Comparison of ENCODE assay signal across 11 cellular contexts in the genomic region with DNA sequence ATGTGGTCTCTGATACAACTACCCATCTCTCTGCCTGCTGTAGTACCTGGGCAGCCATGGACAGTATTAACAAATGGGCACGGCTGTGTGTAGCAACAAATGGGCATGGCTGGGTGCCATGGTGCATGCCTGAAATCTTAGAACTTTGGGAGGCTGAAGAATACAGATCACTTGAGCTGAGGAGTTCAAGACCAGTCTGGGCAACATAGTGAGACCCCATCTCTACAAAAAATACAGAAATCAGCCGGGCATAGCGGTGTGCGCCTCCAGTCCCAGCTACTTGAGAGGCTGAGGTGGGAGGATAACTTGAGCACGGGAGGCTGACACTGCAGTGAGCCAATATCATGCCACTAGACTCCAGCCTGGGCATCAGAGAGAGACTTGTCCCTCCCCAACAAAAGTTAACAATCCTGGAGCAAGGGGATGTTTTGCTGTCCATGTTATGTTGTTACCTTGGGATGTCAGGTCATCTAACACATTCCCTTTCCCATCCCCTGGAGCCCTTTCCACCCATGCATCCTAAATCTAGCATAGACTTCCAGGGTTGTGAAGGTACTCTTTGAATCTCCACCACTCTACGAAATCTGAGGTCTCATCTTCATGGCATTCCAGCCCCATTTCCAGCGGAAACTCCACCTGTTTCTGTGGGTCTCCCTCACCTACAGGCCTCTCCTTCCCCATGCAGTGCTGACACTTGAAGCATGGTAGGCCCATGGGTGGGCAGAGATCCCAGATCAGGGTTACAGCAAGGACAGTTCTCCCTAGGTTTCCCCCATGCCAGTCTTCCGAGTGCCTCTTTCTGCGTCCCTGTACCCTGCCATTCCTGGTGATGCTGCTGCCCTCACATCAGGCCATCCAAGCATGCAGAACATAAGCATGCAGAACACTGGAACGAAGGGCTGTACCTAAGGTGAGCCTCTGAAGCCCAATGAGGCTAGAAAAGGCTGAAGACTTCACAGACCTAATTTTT. TPM values are rescaled to one million over a fixed set of nuclear protein-coding genes. Genes with fewer than 3 reads are reported as not detected.
A peak's percentile ranks its signal among the peaks of the same experiment; 100 is the strongest.
DNase-seq lines count a peak whose midpoint lies in the region; ATAC-seq and TF ChIP-seq lines count a peak whose summit lies in the region.
"Had no signal": no experiment of that assay in that cellular context is flagged by ENCODE, and none has a peak within 500 bp of the region (broad histone marks: within the 10 kb centered on the region; RNA-seq: fewer than 3 reads in every experiment).

No MANE protein-coding gene starts in this region.

- no peak overlapping the region for H3K4me3 ChIP-seq in CD4-positive, alpha-beta memory T cell (ENCODE audit: low read length in 2 of 2)
- H3K4me3 ChIP-seq in right lobe of liver = no peak overlapping the region
- H3K4me3 ChIP-seq: thyroid gland had no signal

- TF ChIP-seq CTCF in right lobe of liver (IDR thresholded peaks at IDR 0.05) = no peak

- H3K27me3 ChIP-seq in CD4-positive, alpha-beta memory T cell (ENCODE audit: insufficient read depth, low read length) = no peaks in the 10 kb centered on the region
- no peaks in the 10 kb centered on the region for H3K27me3 ChIP-seq in right lobe of liver
- H3K27me3 ChIP-seq: thyroid gland had no signal

- no peaks in the 10 kb centered on the region for H3K9me3 Mint-ChIP-seq in CD4-positive, alpha-beta memory T cell
- H3K9me3 Mint-ChIP-seq in activated naive CD8-positive, alpha-beta T cell treated with anti-CD3 and anti-CD28 coated beads for 36 hours = no peaks in the 10 kb centered on the region

- peak overlapping the region; percentile 37 to 88 (median 73) for H3K27ac Mint-ChIP-seq in CD4-positive, alpha-beta memory T cell
- peak overlapping the region; percentile 66 for H3K27ac Mint-ChIP-seq in activated naive CD8-positive, alpha-beta T cell treated with anti-CD3 and anti-CD28 coated beads for 36 hours

- intact Hi-C loops in CD4-positive, alpha-beta memory T cell (cut with micrococcal nuclease) = no loop called here
- intact Hi-C loops in right lobe of liver (cut with DNase I) = no loop called here

- CTCF ChIA-PET in CD4-positive, alpha-beta memory T cell (lab: Charles Lee; ENCODE audit: partially characterized antibody) = interaction anchor here (0.7 to 1.6 kb wide), 2 partner anchors 11 to 73 kb away, joined by 3 to 7 read pairs; no protein-coding TSS in a partner anchor

- ATAC-seq in right lobe of liver (peak; percentile 54 to 69 (median 60)), GM21526 (IDR thresholded peaks at IDR 0.05; ENCODE audit: low FRiP score, unreplicated experiment) (no peak)

- peaks cover 21% of the 10 kb centered on the region for H3K4me1 ChIP-seq in CD4-positive, alpha-beta memory T cell (ENCODE audit: insufficient read depth, low read length)
- H3K4me1 ChIP-seq in right lobe of liver = no peaks in the 10 kb centered on the region
- H3K4me1 ChIP-seq: thyroid gland had no signal

- 67% methylated on average over 5 of the region's 10 CpGs for WGBS in right lobe of liver (ENCODE audit: insufficient coverage, low coverage, low lambda C conversion rate, missing lambda C conversion rate)

- POLR2A ChIA-PET in CD4-positive, alpha-beta memory T cell (lab: Charles Lee; ENCODE audit: partially characterized antibody) = interaction anchor here (1.0 to 4.1 kb wide), 6 partner anchors 12 to 97 kb away, joined by 3 to 24 read pairs (median 4); a partner anchor contains a TSS

- H3K4me1 Mint-ChIP-seq in CD4-positive, alpha-beta memory T cell = peaks cover 24 to 55% (median 35%) of the 10 kb centered on the region in 4 donors
- peaks cover 24% of the 10 kb centered on the region for H3K4me1 Mint-ChIP-seq in activated naive CD8-positive, alpha-beta T cell treated with anti-CD3 and anti-CD28 coated beads for 36 hours

- peak overlapping the region in 1 of 8 donors; percentile 31 for H3K4me3 Mint-ChIP-seq in CD4-positive, alpha-beta memory T cell
- peak overlapping the region; percentile 8 for H3K4me3 Mint-ChIP-seq in activated naive CD8-positive, alpha-beta T cell treated with anti-CD3 and anti-CD28 coated beads for 36 hours

- H3K27ac ChIP-seq in CD4-positive, alpha-beta memory T cell (ENCODE audit: low read depth, low read length) = no peak overlapping the region
- no peak overlapping the region for H3K27ac ChIP-seq in right lobe of liver
- H3K27ac ChIP-seq: thyroid gland had no signal

- TF ChIP-seq POLR2A in GM19099 (IDR thresholded peaks at IDR 0.05; ENCODE audit: extremely low read depth, insufficient read length, low read depth) = peak; percentile 22
- TF ChIP-seq POLR2A in right lobe of liver (IDR thresholded peaks at IDR 0.05) = peak; percentile 21

- H3K36me3 Mint-ChIP-seq in CD4-positive, alpha-beta memory T cell = peaks cover 29 to 47% of the 10 kb centered on the region in 2 donors
- H3K36me3 Mint-ChIP-seq in activated naive CD8-positive, alpha-beta T cell treated with anti-CD3 and anti-CD28 coated beads for 36 hours = peaks cover 33% of the 10 kb centered on the region

- no peaks in the 10 kb centered on the region for H3K9me3 ChIP-seq in CD4-positive, alpha-beta memory T cell (ENCODE audit: control insufficient read depth in 1 of 2, low read length in 2 of 2)
- H3K9me3 ChIP-seq in right lobe of liver = no peaks in the 10 kb centered on the region
- H3K9me3 ChIP-seq: thyroid gland had no signal

- peaks cover 45% of the 10 kb centered on the region for H3K36me3 ChIP-seq in CD4-positive, alpha-beta memory T cell (ENCODE audit: insufficient read depth, low read length)
- peaks cover 16 to 41% (median 29%) of the 10 kb centered on the region in 4 donors for H3K36me3 ChIP-seq in right lobe of liver

- no peaks in the 10 kb centered on the region for H3K27me3 Mint-ChIP-seq in CD4-positive, alpha-beta memory T cell
- H3K27me3 Mint-ChIP-seq in activated naive CD8-positive, alpha-beta T cell treated with anti-CD3 and anti-CD28 coated beads for 36 hours = no peaks in the 10 kb centered on the region

- no peak for DNase-seq in CD4-positive, alpha-beta memory T cell
- no peak for DNase-seq in activated naive CD8-positive, alpha-beta T cell treated with anti-CD3 and anti-CD28 coated beads for 36 hours
- peak in 1 of 3 donors; percentile 37 for DNase-seq in right lobe of liver
- no peak for DNase-seq in effector CD8-positive, alpha-beta T cell (lab: John Stamatoyannopoulos, UW)
- no peak for DNase-seq in stimulated activated CD4-positive, alpha-beta T cell treated with anti-CD3 and anti-CD28 coated beads, Interleukin-4, amount 100 ng/mL, for 4 hours
- no peak for DNase-seq in NAMALWA (ENCODE audit: low spot score)
- DNase-seq: NCI-H1417 treated with DMSO at 0.1 percent for 48 hours; stimulated activated CD4-positive, alpha-beta T cell treated with anti-CD3 and anti-CD28 coated beads, Interleukin-4, amount 100 ng/mL, for 1 hour; thyroid gland had no signal

RNA-seq across cellular contexts. Expression of a gene that starts 13.1 kb away (rescaled TPM):
- not detected for total RNA-seq in CD4-positive, alpha-beta memory T cell
- not detected for polyA plus RNA-seq in CD4-positive, alpha-beta memory T cell
- total RNA-seq in activated naive CD8-positive, alpha-beta T cell treated with anti-CD3 and anti-CD28 coated beads for 36 hours = not detected
- total RNA-seq in right lobe of liver = not detected
- total RNA-seq: thyroid gland had no signal

RNA-seq across cellular contexts. Expression of a gene that starts 24.4 kb away (rescaled TPM):
- total RNA-seq in CD4-positive, alpha-beta memory T cell = 100 to 1,000 TPM; 204 to 206 TPM
- 100 to 1,000 TPM; 242 to 296 TPM for polyA plus RNA-seq in CD4-positive, alpha-beta memory T cell
- 100 to 1,000 TPM; 530 to 544 TPM for total RNA-seq in activated naive CD8-positive, alpha-beta T cell treated with anti-CD3 and anti-CD28 coated beads for 36 hours
- 100 to 1,000 TPM; 106 to 160 (median 121) TPM for total RNA-seq in right lobe of liver

RNA-seq across cellular contexts. Expression of a gene that starts 52.4 kb away (rescaled TPM):
- total RNA-seq in CD4-positive, alpha-beta memory T cell = 1 to 10 TPM; 3.1 to 5.6 TPM
- 1 to 10 TPM; 4.8 to 7.7 TPM for polyA plus RNA-seq in CD4-positive, alpha-beta memory T cell
- 1 to 10 TPM; 2.4 to 2.9 TPM for total RNA-seq in activated naive CD8-positive, alpha-beta T cell treated with anti-CD3 and anti-CD28 coated beads for 36 hours
- 1 to 10 TPM; 1.4 to 3.0 (median 1.8) TPM for total RNA-seq in right lobe of liver
